8 cellular contexts compared by ENCODE assay signal in the genomic region with DNA sequence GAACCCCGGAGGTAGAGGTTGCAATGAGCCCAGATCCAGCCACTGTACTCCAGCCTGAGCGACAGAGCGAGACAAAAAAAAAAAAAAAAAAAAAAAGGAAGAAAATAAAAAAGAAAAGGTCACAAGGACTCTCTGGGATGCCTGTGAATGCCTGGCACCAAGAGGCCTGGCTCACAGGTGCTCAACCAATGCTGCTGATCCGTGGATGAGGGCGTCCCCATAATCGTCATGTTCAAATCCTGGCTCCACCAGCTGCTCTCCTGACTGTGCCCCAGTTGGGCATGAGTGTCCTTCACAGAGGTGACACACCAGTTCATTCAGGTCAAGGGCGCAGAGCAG. TPM values are rescaled to one million over a fixed set of nuclear protein-coding genes. Genes with fewer than 3 reads are reported as not detected.
DNase-seq lines count a peak whose midpoint lies in the region; ATAC-seq and TF ChIP-seq lines count a peak whose summit lies in the region.

No MANE protein-coding gene starts in this region.

- peaks cover 3% of the 10 kb centered on the region for H3K4me1 ChIP-seq in iPS-15b (ENCODE audit: control insufficient read depth, insufficient read depth, low read length)
- peaks cover 47 to 79% (median 69%) of the 10 kb centered on the region in 4 donors for H3K4me1 ChIP-seq in stomach

- H3K9ac ChIP-seq in iPS-15b (ENCODE audit: low read depth, low read length): no peak overlapping the region

- no peaks in the 10 kb centered on the region for H3K9me3 Mint-ChIP-seq in activated CD8-positive, alpha-beta memory T cell treated with anti-CD3 and anti-CD28 coated beads, Interleukin-2, amount 10 ng/mL, durations not matched to agents 7 days and 5 days (ENCODE audit: low read depth)
- no peaks in the 10 kb centered on the region for H3K9me3 Mint-ChIP-seq in activated CD4-positive, alpha-beta memory T cell treated with anti-CD3 and anti-CD28 coated beads, Interleukin-2, amount 10 ng/mL, durations not matched to agents 7 days and 5 days

- POLR2A ChIA-PET in activated CD4-positive, alpha-beta memory T cell treated with anti-CD3 and anti-CD28 coated beads, Interleukin-2, amount 10 ng/mL, durations not matched to agents 7 days and 5 days (lab: Charles Lee): interaction anchor here (0.6 to 2.3 kb wide), 10 partner anchors 8 to 82 kb away, joined by 3 to 9 read pairs (median 4); partner anchors contain the start of genes AP1B1 and EWSR1

- H3K4me3 Mint-ChIP-seq in activated CD8-positive, alpha-beta memory T cell treated with anti-CD3 and anti-CD28 coated beads, Interleukin-2, amount 10 ng/mL, durations not matched to agents 7 days and 5 days: peak overlapping the region; percentile 75
- peak overlapping the region; percentile 72 for H3K4me3 Mint-ChIP-seq in activated CD4-positive, alpha-beta memory T cell treated with anti-CD3 and anti-CD28 coated beads, Interleukin-2, amount 10 ng/mL, durations not matched to agents 7 days and 5 days

- CTCF ChIA-PET in activated CD8-positive, alpha-beta memory T cell treated with anti-CD3 and anti-CD28 coated beads, Interleukin-2, amount 10 ng/mL, durations not matched to agents 7 days and 5 days (lab: Charles Lee): interaction anchor here (0.6 to 1.9 kb wide), 5 partner anchors 13 to 58 kb away, joined by 3 to 4 read pairs (median 4); no protein-coding TSS in a partner anchor
- CTCF ChIA-PET in activated CD4-positive, alpha-beta memory T cell treated with anti-CD3 and anti-CD28 coated beads, Interleukin-2, amount 10 ng/mL, durations not matched to agents 7 days and 5 days (lab: Charles Lee): interaction anchor here (0.7 to 1.4 kb wide), 8 partner anchors 11 to 1829 kb away, joined by 3 to 6 read pairs (median 4); no protein-coding TSS in a partner anchor

- TF ChIP-seq CTCF in stomach (IDR thresholded peaks at IDR 0.05): no peak

- H3K27me3 Mint-ChIP-seq in activated CD8-positive, alpha-beta memory T cell treated with anti-CD3 and anti-CD28 coated beads, Interleukin-2, amount 10 ng/mL, durations not matched to agents 7 days and 5 days: peaks cover 9% of the 10 kb centered on the region
- H3K27me3 Mint-ChIP-seq in activated CD4-positive, alpha-beta memory T cell treated with anti-CD3 and anti-CD28 coated beads, Interleukin-2, amount 10 ng/mL, durations not matched to agents 7 days and 5 days: peaks cover 4% of the 10 kb centered on the region

- H3K27ac Mint-ChIP-seq in activated CD8-positive, alpha-beta memory T cell treated with anti-CD3 and anti-CD28 coated beads, Interleukin-2, amount 10 ng/mL, durations not matched to agents 7 days and 5 days: no peak overlapping the region
- H3K27ac Mint-ChIP-seq in activated CD4-positive, alpha-beta memory T cell treated with anti-CD3 and anti-CD28 coated beads, Interleukin-2, amount 10 ng/mL, durations not matched to agents 7 days and 5 days: no peak overlapping the region

- ATAC-seq in activated CD8-positive, alpha-beta memory T cell treated with anti-CD3 and anti-CD28 coated beads, Interleukin-2, amount 10 ng/mL, durations not matched to agents 7 days and 5 days: no peak

- TF ChIP-seq EP300 in stomach (IDR thresholded peaks at IDR 0.05): no peak

- DNase-seq in activated CD8-positive, alpha-beta memory T cell treated with anti-CD3 and anti-CD28 coated beads, Interleukin-2, amount 10 ng/mL, durations not matched to agents 7 days and 5 days: no peak
- no peak for DNase-seq in activated CD8-positive, alpha-beta memory T cell treated with anti-CD3 and anti-CD28 coated beads for 24 hours
- no peak for DNase-seq in activated CD4-positive, alpha-beta memory T cell treated with anti-CD3 and anti-CD28 coated beads, Interleukin-2, amount 10 ng/mL, durations not matched to agents 7 days and 5 days
- DNase-seq in stomach: no peak
- no peak for DNase-seq in SKM-1 treated with dmso at 0.1 percent for 144 hours (lab: John Stamatoyannopoulos, UW; ENCODE audit: unreplicated experiment)
- no peak for DNase-seq in iPS-NIHi7 (ENCODE audit: extremely low spot score)
- no peak for DNase-seq in DMS79 (lab: John Stamatoyannopoulos, UW)

- H3K9me3 ChIP-seq in iPS-15b (ENCODE audit: control insufficient read depth, insufficient read depth, low read length) (no peaks in the 10 kb centered on the region), stomach (no peaks in the 10 kb centered on the region)

- peak overlapping the region; percentile 10 to 91 (median 89) for H3K27ac ChIP-seq in stomach

- H3K36me3 Mint-ChIP-seq in activated CD8-positive, alpha-beta memory T cell treated with anti-CD3 and anti-CD28 coated beads, Interleukin-2, amount 10 ng/mL, durations not matched to agents 7 days and 5 days: peaks cover 3% of the 10 kb centered on the region
- peaks cover 13% of the 10 kb centered on the region for H3K36me3 Mint-ChIP-seq in activated CD4-positive, alpha-beta memory T cell treated with anti-CD3 and anti-CD28 coated beads, Interleukin-2, amount 10 ng/mL, durations not matched to agents 7 days and 5 days (ENCODE audit: low read depth)

- H3K4me1 Mint-ChIP-seq in activated CD8-positive, alpha-beta memory T cell treated with anti-CD3 and anti-CD28 coated beads, Interleukin-2, amount 10 ng/mL, durations not matched to agents 7 days and 5 days: peaks cover 36% of the 10 kb centered on the region
- H3K4me1 Mint-ChIP-seq in activated CD4-positive, alpha-beta memory T cell treated with anti-CD3 and anti-CD28 coated beads, Interleukin-2, amount 10 ng/mL, durations not matched to agents 7 days and 5 days: peaks cover 45% of the 10 kb centered on the region

- H3K27me3 ChIP-seq in iPS-15b (ENCODE audit: control insufficient read depth, insufficient read depth, low read length): no peaks in the 10 kb centered on the region
- peaks cover 0 to 7% (median 0%) of the 10 kb centered on the region in 3 donors for H3K27me3 ChIP-seq in stomach

- TF ChIP-seq POLR2A in stomach (IDR thresholded peaks at IDR 0.05): no peak

- H3K36me3 ChIP-seq in iPS-15b (ENCODE audit: control insufficient read depth, insufficient read depth, low read length): peaks cover under 1% of the 10 kb centered on the region
- H3K36me3 ChIP-seq in stomach: peaks cover under 1 to 11% (median 8%) of the 10 kb centered on the region in 4 donors

- intact Hi-C loops in stomach (cut with DNase I; ENCODE audit: low total_unique reads): no loop called here

- 40 to 50% (median 44%) methylated on average over 7 of the region's 7 CpGs for WGBS in stomach, 5 donors

- H3K4me3 ChIP-seq in iPS-15b (ENCODE audit: low read depth, low read length): peak overlapping the region; percentile 79
- H3K4me3 ChIP-seq in stomach: peak overlapping the region in 3 of 4 donors; percentile 62 to 93 (median 90)

RNA-seq across cellular contexts. Expression of gene GAS2L1, which starts 0.6 kb away (rescaled TPM):
- 10 to 100 TPM; 12.0 to 16.9 TPM for total RNA-seq in activated CD8-positive, alpha-beta memory T cell treated with anti-CD3 and anti-CD28 coated beads, Interleukin-2, amount 10 ng/mL, durations not matched to agents 7 days and 5 days
- total RNA-seq in activated CD4-positive, alpha-beta memory T cell treated with anti-CD3 and anti-CD28 coated beads, Interleukin-2, amount 10 ng/mL, durations not matched to agents 7 days and 5 days: 10 to 100 TPM; 22.5 to 23.4 TPM
- 10 to 100 TPM in 4 of 5 donors, 1 to 10 TPM in 1; 4.4 to 81.1 (median 53.6) TPM for total RNA-seq in stomach
- 10 to 100 TPM; 14.7 to 22.3 (median 15.7) TPM for polyA plus RNA-seq in stomach

RNA-seq across cellular contexts. Expression of gene RASL10A, which starts 9.7 kb away (rescaled TPM):
- under 1 TPM; 0.63 to 0.70 TPM for total RNA-seq in activated CD8-positive, alpha-beta memory T cell treated with anti-CD3 and anti-CD28 coated beads, Interleukin-2, amount 10 ng/mL, durations not matched to agents 7 days and 5 days
- total RNA-seq in activated CD4-positive, alpha-beta memory T cell treated with anti-CD3 and anti-CD28 coated beads, Interleukin-2, amount 10 ng/mL, durations not matched to agents 7 days and 5 days: under 1 TPM; 0.38 to 0.78 TPM
- total RNA-seq in stomach: under 1 TPM in 1 of 5 donors, not detected in 4; 0.37 TPM
- 1 to 10 TPM in 1 of 3 donors, under 1 TPM in 2; 0.19 to 3.5 (median 0.76) TPM for polyA plus RNA-seq in stomach

RNA-seq across cellular contexts. Expression of gene EWSR1, which starts 37.7 kb away (rescaled TPM):
- total RNA-seq in activated CD8-positive, alpha-beta memory T cell treated with anti-CD3 and anti-CD28 coated beads, Interleukin-2, amount 10 ng/mL, durations not matched to agents 7 days and 5 days: 100 to 1,000 TPM; 336 to 408 TPM
- total RNA-seq in activated CD4-positive, alpha-beta memory T cell treated with anti-CD3 and anti-CD28 coated beads, Interleukin-2, amount 10 ng/mL, durations not matched to agents 7 days and 5 days: 100 to 1,000 TPM; 308 to 311 TPM
- 100 to 1,000 TPM; 145 to 376 (median 185) TPM for total RNA-seq in stomach
- polyA plus RNA-seq in stomach: 100 to 1,000 TPM in 1 of 3 donors, 10 to 100 TPM in 2; 97.7 to 137 (median 98.2) TPM

RNA-seq across cellular contexts. Expression of gene RHBDD3, which starts 38.0 kb away (rescaled TPM):
- 10 to 100 TPM; 40.5 to 44.7 TPM for total RNA-seq in activated CD8-positive, alpha-beta memory T cell treated with anti-CD3 and anti-CD28 coated beads, Interleukin-2, amount 10 ng/mL, durations not matched to agents 7 days and 5 days
- total RNA-seq in activated CD4-positive, alpha-beta memory T cell treated with anti-CD3 and anti-CD28 coated beads, Interleukin-2, amount 10 ng/mL, durations not matched to agents 7 days and 5 days: 10 to 100 TPM; 27.8 to 28.8 TPM
- 10 to 100 TPM; 14.5 to 76.5 (median 45.1) TPM for total RNA-seq in stomach
- 10 to 100 TPM in 2 of 3 donors, 1 to 10 TPM in 1; 9.8 to 19.6 (median 16.7) TPM for polyA plus RNA-seq in stomach
